In the genomic region with DNA sequence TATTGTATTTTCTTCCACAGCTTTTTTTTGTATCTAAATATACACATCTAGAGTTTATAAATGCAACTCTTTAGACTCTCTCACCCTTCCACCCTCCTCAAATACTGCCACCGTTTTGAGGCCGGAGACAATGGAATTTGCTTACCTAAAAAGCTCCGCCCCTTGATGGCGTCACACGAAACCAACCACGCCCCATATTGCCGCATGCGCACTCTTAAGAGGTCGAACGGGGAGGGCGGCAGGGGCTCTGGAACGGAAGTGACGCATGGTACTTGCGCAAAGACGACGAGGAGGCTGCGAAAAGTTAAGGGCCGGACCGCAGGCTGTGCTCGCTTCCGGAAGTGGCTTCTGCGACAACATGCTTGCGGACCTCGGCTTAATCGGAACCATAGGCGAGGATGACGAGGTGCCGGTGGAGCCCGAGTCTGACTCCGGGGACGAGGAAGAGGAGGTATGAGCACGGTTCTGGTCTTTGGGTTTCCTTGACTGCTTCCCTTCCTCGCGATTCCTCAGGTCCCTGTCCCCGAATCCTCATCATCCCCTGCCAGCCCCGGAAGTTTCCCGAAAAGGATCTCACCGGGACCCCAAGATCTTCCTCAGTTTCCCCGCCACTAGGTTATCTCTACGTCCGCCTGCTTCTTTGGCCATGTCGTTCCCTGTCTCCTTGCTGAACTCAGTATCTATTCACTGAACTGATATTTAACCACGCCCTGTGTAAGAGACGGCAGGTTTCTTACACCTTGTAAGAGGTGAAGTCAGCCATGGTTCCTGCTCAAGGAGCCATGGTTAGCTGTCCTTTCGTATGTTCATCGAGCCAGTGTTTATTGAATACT, we compare ENCODE assay signal across 1 cellular context.
TF ChIP-seq lines count a peak whose summit lies in the region.

A gene with protein sequence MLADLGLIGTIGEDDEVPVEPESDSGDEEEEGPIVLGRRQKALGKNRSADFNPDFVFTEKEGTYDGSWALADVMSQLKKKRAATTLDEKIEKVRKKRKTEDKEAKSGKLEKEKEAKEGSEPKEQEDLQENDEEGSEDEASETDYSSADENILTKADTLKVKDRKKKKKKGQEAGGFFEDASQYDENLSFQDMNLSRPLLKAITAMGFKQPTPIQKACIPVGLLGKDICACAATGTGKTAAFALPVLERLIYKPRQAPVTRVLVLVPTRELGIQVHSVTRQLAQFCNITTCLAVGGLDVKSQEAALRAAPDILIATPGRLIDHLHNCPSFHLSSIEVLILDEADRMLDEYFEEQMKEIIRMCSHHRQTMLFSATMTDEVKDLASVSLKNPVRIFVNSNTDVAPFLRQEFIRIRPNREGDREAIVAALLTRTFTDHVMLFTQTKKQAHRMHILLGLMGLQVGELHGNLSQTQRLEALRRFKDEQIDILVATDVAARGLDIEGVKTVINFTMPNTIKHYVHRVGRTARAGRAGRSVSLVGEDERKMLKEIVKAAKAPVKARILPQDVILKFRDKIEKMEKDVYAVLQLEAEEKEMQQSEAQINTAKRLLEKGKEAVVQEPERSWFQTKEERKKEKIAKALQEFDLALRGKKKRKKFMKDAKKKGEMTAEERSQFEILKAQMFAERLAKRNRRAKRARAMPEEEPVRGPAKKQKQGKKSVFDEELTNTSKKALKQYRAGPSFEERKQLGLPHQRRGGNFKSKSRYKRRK (plus strand): TSS at position 326 of the 833 bp plus-strand sequence. CDS start 33 bp downstream, at position 359.

TF ChIP-seq in WTC11, 78 proteins besides CTCF, POLR2A, EP300 and RAD21 (continued from another document and continues in another):
- TF ChIP-seq SMAD4 (CRISPR knock-in tag; IDR thresholded peaks at IDR 0.05): no peak
- no peak for TF ChIP-seq TCF7 (CRISPR knock-in tag; IDR thresholded peaks at IDR 0.05; ENCODE audit: low read depth)
- TF ChIP-seq GABPB1 (CRISPR knock-in tag; IDR thresholded peaks at IDR 0.05): peak; percentile 89
- TF ChIP-seq ZNF219 (CRISPR knock-in tag; IDR thresholded peaks at IDR 0.05; ENCODE audit: borderline replicate concordance): no peak
- TF ChIP-seq ZNF317 (CRISPR knock-in tag; IDR thresholded peaks at IDR 0.05; ENCODE audit: borderline replicate concordance, low read depth): no peak
- no peak for TF ChIP-seq MYBL2 (CRISPR knock-in tag; IDR thresholded peaks at IDR 0.05)
- TF ChIP-seq, protein P1, sequence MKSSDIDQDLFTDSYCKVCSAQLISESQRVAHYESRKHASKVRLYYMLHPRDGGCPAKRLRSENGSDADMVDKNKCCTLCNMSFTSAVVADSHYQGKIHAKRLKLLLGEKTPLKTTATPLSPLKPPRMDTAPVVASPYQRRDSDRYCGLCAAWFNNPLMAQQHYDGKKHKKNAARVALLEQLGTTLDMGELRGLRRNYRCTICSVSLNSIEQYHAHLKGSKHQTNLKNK (CRISPR knock-in tag; IDR thresholded peaks at IDR 0.05): no peak
- TF ChIP-seq ZNF138 (CRISPR knock-in tag; conservative IDR thresholded peaks at IDR 0.05): no peak
- no peak for TF ChIP-seq HMGA2 (CRISPR knock-in tag; IDR thresholded peaks at IDR 0.05)
- TF ChIP-seq, protein P2, sequence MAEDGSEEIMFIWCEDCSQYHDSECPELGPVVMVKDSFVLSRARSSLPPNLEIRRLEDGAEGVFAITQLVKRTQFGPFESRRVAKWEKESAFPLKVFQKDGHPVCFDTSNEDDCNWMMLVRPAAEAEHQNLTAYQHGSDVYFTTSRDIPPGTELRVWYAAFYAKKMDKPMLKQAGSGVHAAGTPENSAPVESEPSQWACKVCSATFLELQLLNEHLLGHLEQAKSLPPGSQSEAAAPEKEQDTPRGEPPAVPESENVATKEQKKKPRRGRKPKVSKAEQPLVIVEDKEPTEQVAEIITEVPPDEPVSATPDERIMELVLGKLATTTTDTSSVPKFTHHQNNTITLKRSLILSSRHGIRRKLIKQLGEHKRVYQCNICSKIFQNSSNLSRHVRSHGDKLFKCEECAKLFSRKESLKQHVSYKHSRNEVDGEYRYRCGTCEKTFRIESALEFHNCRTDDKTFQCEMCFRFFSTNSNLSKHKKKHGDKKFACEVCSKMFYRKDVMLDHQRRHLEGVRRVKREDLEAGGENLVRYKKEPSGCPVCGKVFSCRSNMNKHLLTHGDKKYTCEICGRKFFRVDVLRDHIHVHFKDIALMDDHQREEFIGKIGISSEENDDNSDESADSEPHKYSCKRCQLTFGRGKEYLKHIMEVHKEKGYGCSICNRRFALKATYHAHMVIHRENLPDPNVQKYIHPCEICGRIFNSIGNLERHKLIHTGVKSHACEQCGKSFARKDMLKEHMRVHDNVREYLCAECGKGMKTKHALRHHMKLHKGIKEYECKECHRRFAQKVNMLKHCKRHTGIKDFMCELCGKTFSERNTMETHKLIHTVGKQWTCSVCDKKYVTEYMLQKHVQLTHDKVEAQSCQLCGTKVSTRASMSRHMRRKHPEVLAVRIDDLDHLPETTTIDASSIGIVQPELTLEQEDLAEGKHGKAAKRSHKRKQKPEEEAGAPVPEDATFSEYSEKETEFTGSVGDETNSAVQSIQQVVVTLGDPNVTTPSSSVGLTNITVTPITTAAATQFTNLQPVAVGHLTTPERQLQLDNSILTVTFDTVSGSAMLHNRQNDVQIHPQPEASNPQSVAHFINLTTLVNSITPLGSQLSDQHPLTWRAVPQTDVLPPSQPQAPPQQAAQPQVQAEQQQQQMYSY (CRISPR knock-in tag; IDR thresholded peaks at IDR 0.05): peak; percentile 87
- TF ChIP-seq, protein P3, sequence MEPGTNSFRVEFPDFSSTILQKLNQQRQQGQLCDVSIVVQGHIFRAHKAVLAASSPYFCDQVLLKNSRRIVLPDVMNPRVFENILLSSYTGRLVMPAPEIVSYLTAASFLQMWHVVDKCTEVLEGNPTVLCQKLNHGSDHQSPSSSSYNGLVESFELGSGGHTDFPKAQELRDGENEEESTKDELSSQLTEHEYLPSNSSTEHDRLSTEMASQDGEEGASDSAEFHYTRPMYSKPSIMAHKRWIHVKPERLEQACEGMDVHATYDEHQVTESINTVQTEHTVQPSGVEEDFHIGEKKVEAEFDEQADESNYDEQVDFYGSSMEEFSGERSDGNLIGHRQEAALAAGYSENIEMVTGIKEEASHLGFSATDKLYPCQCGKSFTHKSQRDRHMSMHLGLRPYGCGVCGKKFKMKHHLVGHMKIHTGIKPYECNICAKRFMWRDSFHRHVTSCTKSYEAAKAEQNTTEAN (CRISPR knock-in tag; IDR thresholded peaks at IDR 0.05): no peak
- no peak for TF ChIP-seq KAT7 (CRISPR knock-in tag; IDR thresholded peaks at IDR 0.05; ENCODE audit: borderline replicate concordance)
- TF ChIP-seq, protein P4, sequence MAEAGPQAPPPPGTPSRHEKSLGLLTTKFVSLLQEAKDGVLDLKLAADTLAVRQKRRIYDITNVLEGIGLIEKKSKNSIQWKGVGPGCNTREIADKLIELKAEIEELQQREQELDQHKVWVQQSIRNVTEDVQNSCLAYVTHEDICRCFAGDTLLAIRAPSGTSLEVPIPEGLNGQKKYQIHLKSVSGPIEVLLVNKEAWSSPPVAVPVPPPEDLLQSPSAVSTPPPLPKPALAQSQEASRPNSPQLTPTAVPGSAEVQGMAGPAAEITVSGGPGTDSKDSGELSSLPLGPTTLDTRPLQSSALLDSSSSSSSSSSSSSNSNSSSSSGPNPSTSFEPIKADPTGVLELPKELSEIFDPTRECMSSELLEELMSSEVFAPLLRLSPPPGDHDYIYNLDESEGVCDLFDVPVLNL (CRISPR knock-in tag; IDR thresholded peaks at IDR 0.05; ENCODE audit: borderline replicate concordance, low read depth): no peak
- TF ChIP-seq, protein P5, sequence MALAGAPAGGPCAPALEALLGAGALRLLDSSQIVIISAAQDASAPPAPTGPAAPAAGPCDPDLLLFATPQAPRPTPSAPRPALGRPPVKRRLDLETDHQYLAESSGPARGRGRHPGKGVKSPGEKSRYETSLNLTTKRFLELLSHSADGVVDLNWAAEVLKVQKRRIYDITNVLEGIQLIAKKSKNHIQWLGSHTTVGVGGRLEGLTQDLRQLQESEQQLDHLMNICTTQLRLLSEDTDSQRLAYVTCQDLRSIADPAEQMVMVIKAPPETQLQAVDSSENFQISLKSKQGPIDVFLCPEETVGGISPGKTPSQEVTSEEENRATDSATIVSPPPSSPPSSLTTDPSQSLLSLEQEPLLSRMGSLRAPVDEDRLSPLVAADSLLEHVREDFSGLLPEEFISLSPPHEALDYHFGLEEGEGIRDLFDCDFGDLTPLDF (CRISPR knock-in tag; IDR thresholded peaks at IDR 0.05): no peak
- TF ChIP-seq ZNF671 (CRISPR knock-in tag; IDR thresholded peaks at IDR 0.05): no peak
- TF ChIP-seq, protein P6, sequence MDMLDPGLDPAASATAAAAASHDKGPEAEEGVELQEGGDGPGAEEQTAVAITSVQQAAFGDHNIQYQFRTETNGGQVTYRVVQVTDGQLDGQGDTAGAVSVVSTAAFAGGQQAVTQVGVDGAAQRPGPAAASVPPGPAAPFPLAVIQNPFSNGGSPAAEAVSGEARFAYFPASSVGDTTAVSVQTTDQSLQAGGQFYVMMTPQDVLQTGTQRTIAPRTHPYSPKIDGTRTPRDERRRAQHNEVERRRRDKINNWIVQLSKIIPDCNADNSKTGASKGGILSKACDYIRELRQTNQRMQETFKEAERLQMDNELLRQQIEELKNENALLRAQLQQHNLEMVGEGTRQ (CRISPR knock-in tag; IDR thresholded peaks at IDR 0.05): no peak
- TF ChIP-seq, protein P7, sequence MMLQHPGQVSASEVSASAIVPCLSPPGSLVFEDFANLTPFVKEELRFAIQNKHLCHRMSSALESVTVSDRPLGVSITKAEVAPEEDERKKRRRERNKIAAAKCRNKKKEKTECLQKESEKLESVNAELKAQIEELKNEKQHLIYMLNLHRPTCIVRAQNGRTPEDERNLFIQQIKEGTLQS (CRISPR knock-in tag; conservative IDR thresholded peaks at IDR 0.05): no peak
- no peak for TF ChIP-seq ELF4 (CRISPR knock-in tag; IDR thresholded peaks at IDR 0.05; ENCODE audit: low read depth)
- TF ChIP-seq, protein P8, sequence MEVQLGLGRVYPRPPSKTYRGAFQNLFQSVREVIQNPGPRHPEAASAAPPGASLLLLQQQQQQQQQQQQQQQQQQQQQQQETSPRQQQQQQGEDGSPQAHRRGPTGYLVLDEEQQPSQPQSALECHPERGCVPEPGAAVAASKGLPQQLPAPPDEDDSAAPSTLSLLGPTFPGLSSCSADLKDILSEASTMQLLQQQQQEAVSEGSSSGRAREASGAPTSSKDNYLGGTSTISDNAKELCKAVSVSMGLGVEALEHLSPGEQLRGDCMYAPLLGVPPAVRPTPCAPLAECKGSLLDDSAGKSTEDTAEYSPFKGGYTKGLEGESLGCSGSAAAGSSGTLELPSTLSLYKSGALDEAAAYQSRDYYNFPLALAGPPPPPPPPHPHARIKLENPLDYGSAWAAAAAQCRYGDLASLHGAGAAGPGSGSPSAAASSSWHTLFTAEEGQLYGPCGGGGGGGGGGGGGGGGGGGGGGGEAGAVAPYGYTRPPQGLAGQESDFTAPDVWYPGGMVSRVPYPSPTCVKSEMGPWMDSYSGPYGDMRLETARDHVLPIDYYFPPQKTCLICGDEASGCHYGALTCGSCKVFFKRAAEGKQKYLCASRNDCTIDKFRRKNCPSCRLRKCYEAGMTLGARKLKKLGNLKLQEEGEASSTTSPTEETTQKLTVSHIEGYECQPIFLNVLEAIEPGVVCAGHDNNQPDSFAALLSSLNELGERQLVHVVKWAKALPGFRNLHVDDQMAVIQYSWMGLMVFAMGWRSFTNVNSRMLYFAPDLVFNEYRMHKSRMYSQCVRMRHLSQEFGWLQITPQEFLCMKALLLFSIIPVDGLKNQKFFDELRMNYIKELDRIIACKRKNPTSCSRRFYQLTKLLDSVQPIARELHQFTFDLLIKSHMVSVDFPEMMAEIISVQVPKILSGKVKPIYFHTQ (CRISPR knock-in tag; IDR thresholded peaks at IDR 0.05): no peak
- TF ChIP-seq, protein P9, sequence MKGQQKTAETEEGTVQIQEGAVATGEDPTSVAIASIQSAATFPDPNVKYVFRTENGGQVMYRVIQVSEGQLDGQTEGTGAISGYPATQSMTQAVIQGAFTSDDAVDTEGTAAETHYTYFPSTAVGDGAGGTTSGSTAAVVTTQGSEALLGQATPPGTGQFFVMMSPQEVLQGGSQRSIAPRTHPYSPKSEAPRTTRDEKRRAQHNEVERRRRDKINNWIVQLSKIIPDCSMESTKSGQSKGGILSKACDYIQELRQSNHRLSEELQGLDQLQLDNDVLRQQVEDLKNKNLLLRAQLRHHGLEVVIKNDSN (CRISPR knock-in tag; IDR thresholded peaks at IDR 0.05): no peak
- TF ChIP-seq, protein P10, sequence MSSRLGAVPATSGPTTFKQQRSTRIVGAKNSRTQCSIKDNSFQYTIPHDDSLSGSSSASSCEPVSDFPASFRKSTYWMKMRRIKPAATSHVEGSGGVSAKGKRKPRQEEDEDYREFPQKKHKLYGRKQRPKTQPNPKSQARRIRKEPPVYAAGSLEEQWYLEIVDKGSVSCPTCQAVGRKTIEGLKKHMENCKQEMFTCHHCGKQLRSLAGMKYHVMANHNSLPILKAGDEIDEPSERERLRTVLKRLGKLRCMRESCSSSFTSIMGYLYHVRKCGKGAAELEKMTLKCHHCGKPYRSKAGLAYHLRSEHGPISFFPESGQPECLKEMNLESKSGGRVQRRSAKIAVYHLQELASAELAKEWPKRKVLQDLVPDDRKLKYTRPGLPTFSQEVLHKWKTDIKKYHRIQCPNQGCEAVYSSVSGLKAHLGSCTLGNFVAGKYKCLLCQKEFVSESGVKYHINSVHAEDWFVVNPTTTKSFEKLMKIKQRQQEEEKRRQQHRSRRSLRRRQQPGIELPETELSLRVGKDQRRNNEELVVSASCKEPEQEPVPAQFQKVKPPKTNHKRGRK (CRISPR knock-in tag; IDR thresholded peaks at IDR 0.05; ENCODE audit: borderline replicate concordance): no peak
- no peak for TF ChIP-seq ZNF416 (CRISPR knock-in tag; IDR thresholded peaks at IDR 0.05)
- TF ChIP-seq ZNF232 (CRISPR knock-in tag; IDR thresholded peaks at IDR 0.05): no peak
- TF ChIP-seq, protein P11, sequence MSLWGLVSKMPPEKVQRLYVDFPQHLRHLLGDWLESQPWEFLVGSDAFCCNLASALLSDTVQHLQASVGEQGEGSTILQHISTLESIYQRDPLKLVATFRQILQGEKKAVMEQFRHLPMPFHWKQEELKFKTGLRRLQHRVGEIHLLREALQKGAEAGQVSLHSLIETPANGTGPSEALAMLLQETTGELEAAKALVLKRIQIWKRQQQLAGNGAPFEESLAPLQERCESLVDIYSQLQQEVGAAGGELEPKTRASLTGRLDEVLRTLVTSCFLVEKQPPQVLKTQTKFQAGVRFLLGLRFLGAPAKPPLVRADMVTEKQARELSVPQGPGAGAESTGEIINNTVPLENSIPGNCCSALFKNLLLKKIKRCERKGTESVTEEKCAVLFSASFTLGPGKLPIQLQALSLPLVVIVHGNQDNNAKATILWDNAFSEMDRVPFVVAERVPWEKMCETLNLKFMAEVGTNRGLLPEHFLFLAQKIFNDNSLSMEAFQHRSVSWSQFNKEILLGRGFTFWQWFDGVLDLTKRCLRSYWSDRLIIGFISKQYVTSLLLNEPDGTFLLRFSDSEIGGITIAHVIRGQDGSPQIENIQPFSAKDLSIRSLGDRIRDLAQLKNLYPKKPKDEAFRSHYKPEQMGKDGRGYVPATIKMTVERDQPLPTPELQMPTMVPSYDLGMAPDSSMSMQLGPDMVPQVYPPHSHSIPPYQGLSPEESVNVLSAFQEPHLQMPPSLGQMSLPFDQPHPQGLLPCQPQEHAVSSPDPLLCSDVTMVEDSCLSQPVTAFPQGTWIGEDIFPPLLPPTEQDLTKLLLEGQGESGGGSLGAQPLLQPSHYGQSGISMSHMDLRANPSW (CRISPR knock-in tag; conservative IDR thresholded peaks at IDR 0.05; ENCODE audit: low read depth): no peak
- TF ChIP-seq FOXP1 (CRISPR knock-in tag; IDR thresholded peaks at IDR 0.05; ENCODE audit: borderline replicate concordance): no peak
